Comparison of ENCODE assay signal across 16 cellular contexts in genomic region chr1:246035060-246035531, GRCh38.
DNase-seq lines count a peak whose midpoint lies in the region; ATAC-seq lines count a peak whose summit lies in the region.
"Had no signal": no experiment of that assay in that cellular context is flagged by ENCODE, and none has a peak within 500 bp of the region (broad histone marks: within the 10 kb centered on the region; RNA-seq: fewer than 3 reads in every experiment).

No MANE protein-coding gene starts in this region.

- peak overlapping the region; percentile 95 for H3K14ac ChIP-seq in neuronal stem cell (ENCODE audit: low read length)

- in situ Hi-C loops in G401 (cut with HindIII; ENCODE audit: low sequenced_read_pairs): no loop called here

- WGBS in neuronal stem cell (ENCODE audit: extremely low coverage in 2 of 2, insufficient read length in 2 of 2, insufficient replicate concordance in 1 of 2), 2 donors: no CpG with 5 or more reads among the region's 10 CpGs

- no peak overlapping the region for H2BK15ac ChIP-seq in neuronal stem cell (ENCODE audit: low read length)

- no peaks in the 10 kb centered on the region for H3K36me3 ChIP-seq in neuronal stem cell (replicated peaks in 1 of 2; ENCODE audit: control insufficient read depth in 2 of 2, insufficient read depth in 2 of 2, low read length in 2 of 2)
- H3K36me3 ChIP-seq: heart right ventricle, prostate gland, vagina had no signal

- no peak overlapping the region for H3K9ac ChIP-seq in neuronal stem cell (ENCODE audit: low read depth, low read length, poor library complexity)

- H3K23ac ChIP-seq in neuronal stem cell (ENCODE audit: low read depth, low read length, poor library complexity): no peak overlapping the region

- no peaks in the 10 kb centered on the region for H3K27me3 ChIP-seq in neuronal stem cell (ENCODE audit: control insufficient read depth in 3 of 3, insufficient read depth in 3 of 3, low read depth in 1 of 3, low read length in 3 of 3)
- H3K27me3 ChIP-seq: heart right ventricle, vagina had no signal

- no peak overlapping the region for H2BK5ac ChIP-seq in neuronal stem cell (ENCODE audit: low read length)

- no peak overlapping the region for H2BK120ac ChIP-seq in neuronal stem cell (ENCODE audit: low read depth, low read length)

- intact Hi-C loops in left cardiac atrium (cut with DNase I): no loop called here

- H2BK12ac ChIP-seq in neuronal stem cell (ENCODE audit: low read length): no peak overlapping the region

- no peaks in the 10 kb centered on the region for H3K79me1 ChIP-seq in neuronal stem cell (ENCODE audit: low read depth, low read length)

- no peak overlapping the region for H4K8ac ChIP-seq in neuronal stem cell (ENCODE audit: low read depth, low read length)

- H2AK5ac ChIP-seq in neuronal stem cell (ENCODE audit: low read depth, low read length): no peak overlapping the region

- H3K27ac ChIP-seq in neuronal stem cell (replicated peaks; ENCODE audit: low read length): no peak overlapping the region
- H3K27ac ChIP-seq: heart right ventricle, prostate gland, vagina had no signal

- peak overlapping the region; percentile 9 for H2AFZ ChIP-seq in neuronal stem cell (ENCODE audit: low read length)

- peak overlapping the region; percentile 71 for H3K18ac ChIP-seq in neuronal stem cell (ENCODE audit: low read length)

- no peak overlapping the region for H3K4ac ChIP-seq in neuronal stem cell (ENCODE audit: low read length)

- peak; percentile 53 for DNase-seq in G401 (ENCODE audit: low spot score)
- DNase-seq in RPMI7951 (ENCODE audit: low read depth): peak; percentile 54
- peak; percentile 36 for DNase-seq in epidermal melanocyte (ENCODE audit: insufficient read length, low spot score)
- no peak for DNase-seq in neuronal stem cell (ENCODE audit: low spot score)
- no peak for DNase-seq in DMS153 treated with DMSO at 0.1 percent for 48 hours (lab: John Stamatoyannopoulos, UW; ENCODE audit: unreplicated experiment)
- no peak for DNase-seq in left cardiac atrium
- DNase-seq: activated CD8-positive, alpha-beta T cell treated with anti-CD3 and anti-CD28 coated beads, Interleukin-2, amount 10 ng/mL, durations not matched to agents 7 days and 5 days; heart right ventricle; NCI-H1092; NCI-H510A treated with DMSO at 0.1 percent for 48 hours; stimulated activated naive CD4-positive, alpha-beta T cell treated with Interleukin-2 at 50 U/mL for 16 hours had no signal

- no peak for ATAC-seq in left cardiac atrium
- no peak for ATAC-seq in HG02981 (IDR thresholded peaks at IDR 0.05; ENCODE audit: unreplicated experiment)
- ATAC-seq in GM18517 (IDR thresholded peaks at IDR 0.05; ENCODE audit: unreplicated experiment): no peak
- ATAC-seq: activated CD8-positive, alpha-beta T cell treated with anti-CD3 and anti-CD28 coated beads, Interleukin-2, amount 10 ng/mL, durations not matched to agents 7 days and 5 days; heart right ventricle; WTC11 had no signal

- H3K9me3 ChIP-seq in neuronal stem cell (replicated peaks in 1 of 2; ENCODE audit: control insufficient read depth in 2 of 2, insufficient read depth in 1 of 2, low read depth in 1 of 2, low read length in 2 of 2): no peaks in the 10 kb centered on the region
- H3K9me3 ChIP-seq: heart right ventricle, prostate gland, vagina had no signal

- H3K4me3 ChIP-seq in neuronal stem cell (ENCODE audit: low read length in 2 of 2): no peak overlapping the region
- H3K4me3 ChIP-seq: heart right ventricle, prostate gland, vagina had no signal

- H3K4me2 ChIP-seq in neuronal stem cell (ENCODE audit: insufficient read depth, low read length, poor library complexity, severe bottlenecking): no peak overlapping the region

- H3K4me1 ChIP-seq in neuronal stem cell (ENCODE audit: control insufficient read depth in 2 of 2, insufficient read depth in 1 of 2, low read depth in 1 of 2, low read length in 2 of 2): peaks cover 0 to 2% of the 10 kb centered on the region in 2 donors
- H3K4me1 ChIP-seq: prostate gland, vagina had no signal

- no peak overlapping the region for H4K91ac ChIP-seq in neuronal stem cell (ENCODE audit: low read depth, low read length, poor library complexity)

Comparison
In these comparisons a context has a peak if more than half of its experiments do, and no peak if none do; other contexts are left out.
1. DNase-seq: peak in G401 (single experiment), RPMI7951 (single experiment) and epidermal melanocyte (single experiment); none in neuronal stem cell (single experiment), DMS153 treated with DMSO at 0.1 percent for 48 hours (single experiment) and left cardiac atrium (single experiment).